17 cellular contexts compared by ENCODE assay signal in genomic region chr14:55281316-55281839, GRCh38. TPM values are rescaled to one million over a fixed set of nuclear protein-coding genes. Genes with fewer than 3 reads are reported as not detected.
DNase-seq lines count a peak whose midpoint lies in the region; ATAC-seq, FAIRE-seq and TF ChIP-seq lines count a peak whose summit lies in the region.
"Had no signal": no experiment of that assay in that cellular context is flagged by ENCODE, and none has a peak within 500 bp of the region (broad histone marks: within the 10 kb centered on the region; RNA-seq: fewer than 3 reads in every experiment).

No MANE protein-coding gene starts in this region.

- H4K20me1 ChIP-seq in Loucy (ENCODE audit: insufficient read depth, low read length, poor library complexity, severe bottlenecking): peaks cover 35% of the 10 kb centered on the region

- H3K36me3 ChIP-seq in Loucy (ENCODE audit: insufficient read depth, low read length) (no peaks in the 10 kb centered on the region), gastrocnemius medialis (no peaks in the 10 kb centered on the region)

- intact Hi-C loops in gastrocnemius medialis (cut with DNase I; ENCODE audit: low total_unique reads): no loop called here

- no peak overlapping the region for H3K9ac ChIP-seq in Loucy (ENCODE audit: low read depth, low read length, poor library complexity, severe bottlenecking)
- H3K9ac ChIP-seq: GM23248 had no signal

- TF ChIP-seq CTCF in Loucy (conservative IDR thresholded peaks at IDR 0.05; ENCODE audit: low read length): no peak
- TF ChIP-seq CTCF in fibroblast of villous mesenchyme (IDR thresholded peaks at IDR 0.05; ENCODE audit: insufficient read depth, low read depth, low read length): no peak
- no peak for TF ChIP-seq CTCF in gastrocnemius medialis (IDR thresholded peaks at IDR 0.05 in 4 of 5, conservative IDR thresholded peaks at IDR 0.05 in 1 of 5)

- in situ Hi-C loops in gastrocnemius medialis (cut with MboI; ENCODE audit: low sequenced_read_pairs in 4 of 4): no loop called here

- DNase-seq in GM19239 (ENCODE audit: insufficient read length, low spot score) (no peak), fibroblast of villous mesenchyme (ENCODE audit: low read depth) (peak; percentile 65), gastrocnemius medialis (no peak), dedifferentiated amniotic fluid mesenchymal stem cell (ENCODE audit: extremely low spot score) (no peak), DMS153 treated with DMSO at 0.1 percent for 48 hours (lab: John Stamatoyannopoulos, UW; ENCODE audit: unreplicated experiment) (no peak)
- DNase-seq: C1 segment of cervical spinal cord; CD4-positive, alpha-beta memory T cell; DMS79 treated with DMSO at 0.1 percent for 48 hours; EL; GM23248 had no signal

- FAIRE-seq in GM19239 (lab: Jason Lieb, UNC): peak; percentile 58
- FAIRE-seq: A204.1, G401.6, GM12892, H54, K562 had no signal

- H3K4me2 ChIP-seq in Loucy (ENCODE audit: low read depth, low read length, poor library complexity, severe bottlenecking): peak overlapping the region; percentile 41

- TF ChIP-seq POLR2A in gastrocnemius medialis (IDR thresholded peaks at IDR 0.05): no peak

- H2AFZ ChIP-seq in Loucy (ENCODE audit: low read length): no peak overlapping the region
- H2AFZ ChIP-seq: GM23248 had no signal

- H3K4me1 ChIP-seq in Loucy (ENCODE audit: insufficient read depth, low read length, poor library complexity, severe bottlenecking) (peaks cover 72% of the 10 kb centered on the region), gastrocnemius medialis (peaks cover 55 to 71% of the 10 kb centered on the region in 2 donors)

- H3K27me3 ChIP-seq in Loucy (ENCODE audit: insufficient read depth, low read length, poor library complexity, severe bottlenecking): no peaks in the 10 kb centered on the region
- H3K27me3 ChIP-seq in gastrocnemius medialis: no peaks in the 10 kb centered on the region

- H3K9me3 ChIP-seq in Loucy (ENCODE audit: insufficient read depth, low read depth, low read length) (no peaks in the 10 kb centered on the region), gastrocnemius medialis (no peaks in the 10 kb centered on the region)

- H3F3A ChIP-seq in Loucy (ENCODE audit: low read depth): peaks cover 14% of the 10 kb centered on the region

- ATAC-seq in gastrocnemius medialis (peak in 1 of 2 donors; percentile 15), GM21381 (IDR thresholded peaks at IDR 0.05; ENCODE audit: unreplicated experiment) (no peak)
- ATAC-seq: K562 had no signal

- no peak overlapping the region for H3K4me3 ChIP-seq in Loucy (ENCODE audit: low read length, poor library complexity, severe bottlenecking)
- H3K4me3 ChIP-seq in fibroblast of villous mesenchyme (ENCODE audit: low read depth, low read length): peak overlapping the region; percentile 0
- H3K4me3 ChIP-seq in gastrocnemius medialis: no peak overlapping the region
- H3K4me3 ChIP-seq: GM23248, K562 had no signal

- no peaks in the 10 kb centered on the region for H3K9me2 ChIP-seq in Loucy (replicated peaks; ENCODE audit: low read depth, low read length)

- peaks cover 91% of the 10 kb centered on the region for H3K79me2 ChIP-seq in Loucy (ENCODE audit: insufficient read depth, low read length)

- H3K27ac ChIP-seq in gastrocnemius medialis: peak overlapping the region; percentile 80 to 88 (median 82)
- H3K27ac ChIP-seq: GM23248 had no signal

RNA-seq across cellular contexts. Expression of gene FBXO34, which starts 10.2 kb away (rescaled TPM):
- 24.2 and 28.9 TPM in 2 replicates for total RNA-seq in fibroblast of villous mesenchyme
- total RNA-seq in gastrocnemius medialis: 10 to 100 TPM; 26.2 to 55.9 (median 40.7) TPM
